ENCODE assay signal across 18 cellular contexts in genomic region chr16:88552166-88552565, GRCh38.
"Had no signal": no experiment of that assay in that cellular context is flagged by ENCODE, and none has a peak within 500 bp of the region (broad histone marks: within the 10 kb centered on the region; RNA-seq: fewer than 3 reads in every experiment).

No MANE protein-coding gene starts in this region.

- H3K27ac Mint-ChIP-seq: activated naive CD4-positive, alpha-beta T cell treated with anti-CD3 and anti-CD28 coated beads for 36 hours; activated T-helper 2 cell treated with anti-CD3 and anti-CD28 coated beads, Interferon-gamma antibody, Interleukin-2, Interleukin-4, amounts not matched to agents 10 μg/mL and 5 μg/mL and 100 μg/mL, durations not matched to agents 14 hours and 24 hours and 36 hours; endodermal cell had no signal

- H3K36me3 ChIP-seq: ascending aorta, breast epithelium, gastrocnemius medialis, heart right ventricle, transverse colon, vagina had no signal

- ATAC-seq: gastrocnemius medialis, heart right ventricle, left lobe of liver had no signal

- H3K4me1 ChIP-seq: ascending aorta, breast epithelium, gastrocnemius medialis, vagina had no signal

- H3K9me3 ChIP-seq: ascending aorta, breast epithelium, gastrocnemius medialis, heart right ventricle, transverse colon, vagina had no signal

- H3K27ac ChIP-seq: ascending aorta, breast epithelium, gastrocnemius medialis, heart right ventricle, vagina had no signal

- DNase-seq: activated CD4-positive, alpha-beta T cell treated with anti-CD3 and anti-CD28 coated beads, Interleukin-2, amount 50 U/mL, for 1 hour; activated naive CD4-positive, alpha-beta T cell treated with anti-CD3 and anti-CD28 coated beads for 36 hours; activated T-cell treated with anti-CD3 and anti-CD28 coated beads for 4 hours; dermis blood vessel endothelial cell; endodermal cell; gastrocnemius medialis; heart right ventricle; mammary epithelial cell; nucleus accumbens; retina; stimulated activated CD4-positive, alpha-beta T cell treated with anti-CD3 and anti-CD28 coated beads, Interleukin-2, amount 100 ng/mL, for 48 hours; stimulated activated naive CD4-positive, alpha-beta T cell had no signal

- H3K27me3 ChIP-seq: vagina had no signal

- H3K4me3 Mint-ChIP-seq: activated naive CD4-positive, alpha-beta T cell treated with anti-CD3 and anti-CD28 coated beads for 36 hours; endodermal cell had no signal

- H3K4me3 ChIP-seq: ascending aorta, breast epithelium, gastrocnemius medialis, heart right ventricle, transverse colon, vagina had no signal
